Comparison of ENCODE assay signal across 8 cellular contexts in the genomic region with DNA sequence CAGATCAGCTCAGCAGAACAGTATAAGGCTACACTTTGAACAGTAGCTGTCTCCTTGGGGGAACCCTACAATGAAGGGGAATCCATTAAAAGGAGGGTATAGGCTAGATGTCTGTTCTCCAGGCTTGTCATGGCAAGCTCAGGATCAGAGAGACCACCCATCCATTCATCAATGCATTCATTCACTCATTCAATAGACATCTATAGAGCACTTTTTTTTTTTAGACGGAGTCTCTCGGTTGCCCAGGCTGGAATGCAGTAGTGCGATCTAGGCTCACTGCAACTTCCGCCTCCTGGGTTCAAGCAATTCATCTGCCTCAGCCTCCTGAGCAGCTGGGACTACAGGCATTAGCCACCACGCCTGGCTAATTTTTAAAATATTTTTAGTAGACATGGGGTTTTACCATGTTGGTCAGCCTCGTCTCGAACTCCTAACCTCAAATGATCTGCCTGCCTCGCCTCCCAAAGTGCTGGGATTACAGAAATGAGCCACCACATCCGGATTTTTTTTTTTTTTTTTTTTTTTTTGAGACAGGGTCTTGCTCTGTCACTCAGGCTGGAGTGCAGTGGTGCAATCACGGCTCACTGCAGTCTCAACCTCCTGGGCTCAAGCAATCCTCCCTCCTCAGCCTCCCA. TPM values are rescaled to one million over a fixed set of nuclear protein-coding genes. Genes with fewer than 3 reads are reported as not detected.
DNase-seq lines count a peak whose midpoint lies in the region; ATAC-seq, FAIRE-seq and TF ChIP-seq lines count a peak whose summit lies in the region.
"Not testable (repeated sequence)": the region's sequence is repeated elsewhere in the genome, so short reads cannot be mapped to it uniquely, and the experiment has no call there.

No MANE protein-coding gene starts in this region.

- RAD21 ChIA-PET in HCT116 (lab: Charles Lee; ENCODE audit: low non-redundant PET in 1 of 2, low total read pairs in 2 of 2, uncharacterized antibody in 2 of 2, unreplicated experiment in 2 of 2), result interaction anchor here in 1 of 2 experiments (0.7 kb wide), 1 partner anchor 194 kb away, joined by 3 read pairs; no protein-coding TSS in a partner anchor

- not testable (repeated sequence) for TF ChIP-seq RAD21 in A549 (conservative IDR thresholded peaks at IDR 0.05 in 1 of 2, IDR thresholded peaks at IDR 0.05 in 1 of 2); HCT116 (IDR thresholded peaks at IDR 0.05; ENCODE audit: low read depth)

- not testable (repeated sequence) for H3K36me3 ChIP-seq in HCT116 (ENCODE audit: control insufficient read depth in 1 of 2, insufficient read depth in 2 of 2, low read length in 2 of 2); left lung; neutrophil

- H3K4me1 Mint-ChIP-seq in T-helper 1 cell treated with Interleukin-12 subunit alpha and Interleukin-12 subunit beta and Interleukin-4 antibody, amounts not matched to agents 30 μg/mL and 1 μg/mL, for 36 hours (ENCODE audit: low read depth), result peaks cover 59% of the 10 kb centered on the region
- peaks cover 93% of the 10 kb centered on the region for H3K4me1 Mint-ChIP-seq in stimulated activated naive CD8-positive, alpha-beta T cell treated with anti-CD3 and anti-CD28 coated beads, Interleukin-15, amount 100 ng/mL, for 72 hours

- H3K4me2 ChIP-seq in A549; HCT116 (ENCODE audit: low read length): not testable (repeated sequence)

- not testable (repeated sequence) for H3K36me3 Mint-ChIP-seq in T-helper 1 cell treated with Interleukin-12 subunit alpha and Interleukin-12 subunit beta and Interleukin-4 antibody, amounts not matched to agents 30 μg/mL and 1 μg/mL, for 36 hours (ENCODE audit: low read depth)
- H3K36me3 Mint-ChIP-seq in activated naive CD4-positive, alpha-beta T cell treated with anti-CD3 and anti-CD28 coated beads, Interleukin-2, amount 50 U/mL, for 72 hours, result peaks cover 5 to 10% of the 10 kb centered on the region in 2 donors

- intact Hi-C loops in HCT116 (cut with micrococcal nuclease); dorsolateral prefrontal cortex (cut with DNase I); left lung (cut with DNase I): not testable (repeated sequence)

- not testable (repeated sequence) for ATAC-seq in A549; HCT116; activated naive CD4-positive, alpha-beta T cell treated with anti-CD3 and anti-CD28 coated beads, Interleukin-2, amount 50 U/mL, for 72 hours; left lung; stimulated activated naive CD8-positive, alpha-beta T cell treated with anti-CD3 and anti-CD28 coated beads, Interleukin-15, amount 100 ng/mL, for 72 hours

- POLR2A ChIA-PET in A549 (lab: Yijun Ruan, JAX) (interaction anchor here (0.9 to 7.5 kb wide), 3 partner anchors 10 to 45 kb away, joined by 3 to 156 read pairs (median 4); no protein-coding TSS in a partner anchor), HCT116 (lab: Charles Lee) (interaction anchor here (1.5 to 3.3 kb wide), 4 partner anchors 10 to 49 kb away, joined by 3 to 15 read pairs (median 10); no protein-coding TSS in a partner anchor)

- not testable (repeated sequence) for FAIRE-seq in A549 (lab: Jason Lieb, UNC)

- peaks cover 50% of the 10 kb centered on the region for H3K4me1 ChIP-seq in A549
- peaks cover 66 to 71% of the 10 kb centered on the region in 2 experiments for H3K4me1 ChIP-seq in HCT116 (ENCODE audit: control insufficient read depth in 1 of 2, insufficient read depth in 2 of 2, low read length in 2 of 2)
- peaks cover 31 to 81% of the 10 kb centered on the region in 2 donors for H3K4me1 ChIP-seq in left lung
- H3K4me1 ChIP-seq in neutrophil (ENCODE audit: control insufficient read depth in 1 of 2, insufficient read depth in 1 of 2, low read depth in 1 of 2, low read length in 1 of 2), result peaks cover 51 to 56% of the 10 kb centered on the region in 2 experiments

- 95% methylated on average over 10 of the region's 10 CpGs for WGBS in A549 (ENCODE audit: missing lambda C conversion rate)

- not testable (repeated sequence) for H3K9ac ChIP-seq in HCT116 (ENCODE audit: low read length)

- TF ChIP-seq POLR2A in A549 (IDR thresholded peaks at IDR 0.05; ENCODE audit: low read length); HCT116 (IDR thresholded peaks at IDR 0.05; ENCODE audit: borderline replicate concordance, extremely low read depth, insufficient read depth, insufficient read length): not testable (repeated sequence)

- H3K9me2 ChIP-seq in HCT116 (ENCODE audit: insufficient read depth), result not testable (repeated sequence)

- not testable (repeated sequence) for TF ChIP-seq EP300 in A549 (IDR thresholded peaks at IDR 0.05)

- H3K9me3 Mint-ChIP-seq in T-helper 1 cell treated with Interleukin-12 subunit alpha and Interleukin-12 subunit beta and Interleukin-4 antibody, amounts not matched to agents 30 μg/mL and 1 μg/mL, for 36 hours; activated naive CD4-positive, alpha-beta T cell treated with anti-CD3 and anti-CD28 coated beads, Interleukin-2, amount 50 U/mL, for 72 hours; stimulated activated naive CD8-positive, alpha-beta T cell treated with anti-CD3 and anti-CD28 coated beads, Interleukin-15, amount 100 ng/mL, for 72 hours: not testable (repeated sequence)

- not testable (repeated sequence) for H3K27me3 Mint-ChIP-seq in T-helper 1 cell treated with Interleukin-12 subunit alpha and Interleukin-12 subunit beta and Interleukin-4 antibody, amounts not matched to agents 30 μg/mL and 1 μg/mL, for 36 hours (ENCODE audit: low read depth); stimulated activated naive CD8-positive, alpha-beta T cell treated with anti-CD3 and anti-CD28 coated beads, Interleukin-15, amount 100 ng/mL, for 72 hours

- peak overlapping the region; percentile 12 for H3K4me3 Mint-ChIP-seq in T-helper 1 cell treated with Interleukin-12 subunit alpha and Interleukin-12 subunit beta and Interleukin-4 antibody, amounts not matched to agents 30 μg/mL and 1 μg/mL, for 36 hours
- H3K4me3 Mint-ChIP-seq in stimulated activated naive CD8-positive, alpha-beta T cell treated with anti-CD3 and anti-CD28 coated beads, Interleukin-15, amount 100 ng/mL, for 72 hours, result peak overlapping the region; percentile 84 to 90

- not testable (repeated sequence) for H3K4me3 ChIP-seq in A549; HCT116 (replicated peaks in 1 of 2; ENCODE audit: low read depth in 1 of 2, low read length in 2 of 2); dorsolateral prefrontal cortex; left lung; neutrophil (ENCODE audit: low read depth in 1 of 2, low read length in 1 of 2)

- not testable (repeated sequence) for DNase-seq in A549 (ENCODE audit: low read depth in 1 of 2, low spot score in 1 of 2); HCT116 (ENCODE audit: low read depth, low spot score); activated naive CD4-positive, alpha-beta T cell treated with anti-CD3 and anti-CD28 coated beads, Interleukin-2, amount 50 U/mL, for 72 hours (ENCODE audit: low spot score in 2 of 2); dorsolateral prefrontal cortex; stimulated activated naive CD8-positive, alpha-beta T cell treated with anti-CD3 and anti-CD28 coated beads, Interleukin-15, amount 100 ng/mL, for 72 hours
- peak in 1 of 2 donors; percentile 15 for DNase-seq in left lung

- not testable (repeated sequence) for H3K27me3 ChIP-seq in HCT116 (ENCODE audit: insufficient read depth, low read length); dorsolateral prefrontal cortex; left lung; neutrophil

- CTCF ChIA-PET in A549 (lab: Yijun Ruan, JAX), result interaction anchor here (0.6 to 3.5 kb wide), 6 partner anchors 8 to 1382 kb away, joined by 3 to 25 read pairs (median 4); no protein-coding TSS in a partner anchor
- CTCF ChIA-PET in HCT116 (lab: Charles Lee), result interaction anchor here (0.6 kb wide), 1 partner anchor 27 kb away, joined by 3 read pairs; no protein-coding TSS in a partner anchor

- BruUV-seq in HCT116 (replicated peaks; lab: Mats Ljungman, UMichigan), result not testable (repeated sequence)

- not testable (repeated sequence) for H2AFZ ChIP-seq in HCT116 (ENCODE audit: low read depth, low read length, poor library complexity, severe bottlenecking)

- H4K20me1 ChIP-seq in HCT116 (ENCODE audit: insufficient read depth), result not testable (repeated sequence)

- not testable (repeated sequence) for H3K9me3 ChIP-seq in A549; HCT116 (ENCODE audit: control insufficient read depth in 1 of 2, insufficient read depth in 1 of 2, low read depth in 1 of 2, low read length in 2 of 2); left lung; neutrophil

- H3K79me2 ChIP-seq in HCT116 (ENCODE audit: insufficient read depth, low read length), result not testable (repeated sequence)

- TF ChIP-seq CTCF in A549 (IDR thresholded peaks at IDR 0.05); HCT116 (IDR thresholded peaks at IDR 0.05 in 2 of 3, conservative IDR thresholded peaks at IDR 0.05 in 1 of 3; ENCODE audit: borderline replicate concordance in 1 of 3, insufficient read depth in 1 of 3, low read depth in 2 of 3, low read length in 2 of 3); dorsolateral prefrontal cortex (IDR thresholded peaks at IDR 0.05 in 54 of 56, conservative IDR thresholded peaks at IDR 0.05 in 2 of 56; ENCODE audit: low read depth in 1 of 56, partially characterized antibody in 56 of 56); left lung (IDR thresholded peaks at IDR 0.05); neutrophil (IDR thresholded peaks at IDR 0.05): not testable (repeated sequence)

- H3K27ac Mint-ChIP-seq in T-helper 1 cell treated with Interleukin-12 subunit alpha and Interleukin-12 subunit beta and Interleukin-4 antibody, amounts not matched to agents 30 μg/mL and 1 μg/mL, for 36 hours, result peak overlapping the region; percentile 98
- peak overlapping the region; percentile 96 to 99 for H3K27ac Mint-ChIP-seq in activated naive CD4-positive, alpha-beta T cell treated with anti-CD3 and anti-CD28 coated beads, Interleukin-2, amount 50 U/mL, for 72 hours
- peak overlapping the region; percentile 93 to 98 for H3K27ac Mint-ChIP-seq in stimulated activated naive CD8-positive, alpha-beta T cell treated with anti-CD3 and anti-CD28 coated beads, Interleukin-15, amount 100 ng/mL, for 72 hours

- peak overlapping the region; percentile 90 for H3K27ac ChIP-seq in A549
- H3K27ac ChIP-seq in HCT116 (ENCODE audit: low read depth, low read length), result 0 out of 2 replicates have a peak overlapping the region, but pooled peaks have one; percentile 92
- H3K27ac ChIP-seq in dorsolateral prefrontal cortex, result peak overlapping the region in 56 of 59 donors; percentile 24 to 100 (median 98)
- peak overlapping the region; percentile 88 to 98 for H3K27ac ChIP-seq in left lung
- peak overlapping the region; percentile 92 for H3K27ac ChIP-seq in neutrophil

RNA-seq across cellular contexts. Expression of gene PCBP1, which starts 47.2 kb away (rescaled TPM):
- polyA plus RNA-seq in A549 (2011; rRNA removed), result 86.8 and 134 TPM in 2 replicates
- 207 and 256 TPM in 2 replicates for polyA plus RNA-seq in A549 (2012; cell fraction: cytosol; rRNA removed)
- 280 and 285 TPM in 2 replicates for polyA plus RNA-seq in A549 (2012; cell fraction: nucleus; rRNA removed)
- polyA plus RNA-seq in A549 (2017; fragmentation: RNase III; extraction: RNeasy Plus Mini Kit Qiagen cat#74134 plus additional on column Dnase treatment), result 284 to 310 TPM (median 304 TPM) in 3 replicates
- 92.8 and 115 TPM in 2 replicates for polyA minus RNA-seq in A549 (2011; rRNA and poly(A)+ RNA removed)
- total RNA-seq in HCT116 (2021; ENCODE audit: unreplicated experiment), result 256 TPM
- 225 and 232 TPM in 2 replicates for polyA plus RNA-seq in HCT116 (2012)
- 100 to 1,000 TPM; 339 to 451 TPM for total RNA-seq in activated naive CD4-positive, alpha-beta T cell treated with anti-CD3 and anti-CD28 coated beads, Interleukin-2, amount 50 U/mL, for 72 hours
- total RNA-seq in dorsolateral prefrontal cortex, result 100 to 1,000 TPM; 118 to 237 (median 174) TPM
- total RNA-seq in left lung, result 100 to 1,000 TPM; 297 to 404 TPM

RNA-seq across cellular contexts. Expression of gene C2orf42, which starts 56.4 kb away (rescaled TPM):
- 10.4 and 14.8 TPM in 2 replicates for polyA plus RNA-seq in A549 (2011; rRNA removed)
- 3.6 and 4.9 TPM in 2 replicates for polyA plus RNA-seq in A549 (2012; cell fraction: cytosol; rRNA removed)
- 5.0 and 7.0 TPM in 2 replicates for polyA plus RNA-seq in A549 (2012; cell fraction: nucleus; rRNA removed)
- 8.1 to 9.5 TPM (median 8.3 TPM) in 3 replicates for polyA plus RNA-seq in A549 (2017; fragmentation: RNase III; extraction: RNeasy Plus Mini Kit Qiagen cat#74134 plus additional on column Dnase treatment)
- polyA minus RNA-seq in A549 (2011; rRNA and poly(A)+ RNA removed), result 49.4 and 61.1 TPM in 2 replicates
- 17.4 TPM for total RNA-seq in HCT116 (2021; ENCODE audit: unreplicated experiment)
- polyA plus RNA-seq in HCT116 (2012), result 7.6 and 10.3 TPM in 2 replicates
- 10 to 100 TPM; 17.5 to 36.0 TPM for total RNA-seq in activated naive CD4-positive, alpha-beta T cell treated with anti-CD3 and anti-CD28 coated beads, Interleukin-2, amount 50 U/mL, for 72 hours
- total RNA-seq in dorsolateral prefrontal cortex, result 10 to 100 TPM; 20.6 to 44.6 (median 32.0) TPM
- total RNA-seq in left lung, result 10 to 100 TPM; 13.7 to 16.3 TPM
